ENCODE assay signal across 27 cellular contexts in genomic region chr9:93890436-93890935, GRCh38.
DNase-seq lines count a peak whose midpoint lies in the region; ATAC-seq and TF ChIP-seq lines count a peak whose summit lies in the region.
"Had no signal": no experiment of that assay in that cellular context is flagged by ENCODE, and none has a peak within 500 bp of the region (broad histone marks: within the 10 kb centered on the region; RNA-seq: fewer than 3 reads in every experiment).

No MANE protein-coding gene starts in this region.

- intact Hi-C loops in CD14-positive monocyte (cut with micrococcal nuclease): no loop called here
- intact Hi-C loops in esophagus muscularis mucosa (cut with DNase I): no loop called here

- TF ChIP-seq POLR2A in esophagus muscularis mucosa (IDR thresholded peaks at IDR 0.05; ENCODE audit: low read depth): no peak

- no peaks in the 10 kb centered on the region for H3K4me1 Mint-ChIP-seq in CD14-positive monocyte
- H3K4me1 Mint-ChIP-seq: memory B cell; stimulated activated naive B cell treated with anti-CD40 and anti-IgM and Interleukin-4, amounts not matched to agents 10 μg/mL and 1 μg/mL and 100 μg/mL, for 72 hours had no signal

- no peaks in the 10 kb centered on the region for H3K36me3 ChIP-seq in esophagus muscularis mucosa
- H3K36me3 ChIP-seq: gastroesophageal sphincter, HAP-1 had no signal

- H3K9me3 ChIP-seq in esophagus muscularis mucosa: peaks cover 0 to 20% (median 5%) of the 10 kb centered on the region in 4 donors

- H3K27ac Mint-ChIP-seq in CD14-positive monocyte: peak overlapping the region in 1 of 7 donors; percentile 12
- H3K27ac Mint-ChIP-seq: memory B cell; stimulated activated naive B cell treated with anti-CD40 and anti-IgM and Interleukin-4, amounts not matched to agents 10 μg/mL and 1 μg/mL and 100 μg/mL, for 72 hours had no signal

- no peak overlapping the region for H3K27ac ChIP-seq in esophagus muscularis mucosa (replicated peaks in 1 of 4)
- H3K27ac ChIP-seq: gastroesophageal sphincter, hepatocyte had no signal

- H3K4me3 ChIP-seq in esophagus muscularis mucosa: no peak overlapping the region
- H3K4me3 ChIP-seq: gastroesophageal sphincter, GM12878, HAP-1, hepatocyte had no signal

- peaks cover 4 to 36% (median 22%) of the 10 kb centered on the region in 7 donors for H3K9me3 Mint-ChIP-seq in CD14-positive monocyte
- H3K9me3 Mint-ChIP-seq: memory B cell had no signal

- no peak overlapping the region for H3K4me3 Mint-ChIP-seq in CD14-positive monocyte
- H3K4me3 Mint-ChIP-seq: memory B cell; stimulated activated naive B cell treated with anti-CD40 and anti-IgM and Interleukin-4, amounts not matched to agents 10 μg/mL and 1 μg/mL and 100 μg/mL, for 72 hours had no signal

- ATAC-seq in GM19395 (IDR thresholded peaks at IDR 0.05; ENCODE audit: unreplicated experiment) (no peak), HG03025 (IDR thresholded peaks at IDR 0.05; ENCODE audit: low FRiP score, unreplicated experiment) (no peak)
- ATAC-seq: gastroesophageal sphincter; GM12878; left cardiac atrium; Right ventricle myocardium inferior; SK-N-SH treated with all-trans-retinoic acid at 6 μM for 48 hours; stimulated activated naive B cell treated with anti-CD40 and anti-IgM and Interleukin-4, amounts not matched to agents 10 μg/mL and 1 μg/mL and 100 μg/mL, for 72 hours had no signal

- TF ChIP-seq CTCF in CD14-positive monocyte (IDR thresholded peaks at IDR 0.05) (no peak), esophagus muscularis mucosa (IDR thresholded peaks at IDR 0.05) (no peak)

- peaks cover 5 to 7% (median 7%) of the 10 kb centered on the region in 3 donors for H3K27me3 Mint-ChIP-seq in CD14-positive monocyte (ENCODE audit: low read depth in 3 of 3)

- H3K27me3 ChIP-seq in esophagus muscularis mucosa: no peaks in the 10 kb centered on the region
- H3K27me3 ChIP-seq: gastroesophageal sphincter, hepatocyte had no signal

- WGBS in esophagus muscularis mucosa: 63% methylated on average over 2 of the region's 2 CpGs

- DNase-seq in CD14-positive monocyte (ENCODE audit: low spot score) (peak; percentile 10), COLO668 (lab: John Stamatoyannopoulos, UW; ENCODE audit: unreplicated experiment) (peak; percentile 47), NCI-H345 treated with DMSO at 0.1 percent for 48 hours (lab: John Stamatoyannopoulos, UW; ENCODE audit: unreplicated experiment) (peak; percentile 43), esophagus muscularis mucosa (ENCODE audit: extremely low spot score) (peak; percentile 70), T1000 (lab: John Stamatoyannopoulos, UW) (no peak)
- DNase-seq: activated CD4-positive, alpha-beta T cell treated with anti-CD3 and anti-CD28 coated beads for 48 hours; activated naive CD4-positive, alpha-beta T cell; C1 segment of cervical spinal cord; Calu3; cerebellar nuclear complex; Karpas-422; left cardiac atrium; NCI-H1930; NCI-H774; OCI-M1; stimulated activated CD4-positive, alpha-beta T cell treated with anti-CD3 and anti-CD28 coated beads, Interleukin-4, amount 100 ng/mL, for 4 hours; stimulated activated naive B cell treated with anti-CD40 and anti-IgM and Interleukin-4, amounts not matched to agents 10 μg/mL and 1 μg/mL and 100 μg/mL, for 72 hours; T-helper 2 cell had no signal

- no peak for TF ChIP-seq EP300 in esophagus muscularis mucosa (IDR thresholded peaks at IDR 0.05)

- no peaks in the 10 kb centered on the region for H3K36me3 Mint-ChIP-seq in CD14-positive monocyte
- H3K36me3 Mint-ChIP-seq: memory B cell; stimulated activated naive B cell treated with anti-CD40 and anti-IgM and Interleukin-4, amounts not matched to agents 10 μg/mL and 1 μg/mL and 100 μg/mL, for 72 hours had no signal

- H3K4me1 ChIP-seq in esophagus muscularis mucosa: no peaks in the 10 kb centered on the region
- H3K4me1 ChIP-seq: gastroesophageal sphincter, HAP-1 had no signal
